ENCODE assay signal across 25 cellular contexts in the genomic region with DNA sequence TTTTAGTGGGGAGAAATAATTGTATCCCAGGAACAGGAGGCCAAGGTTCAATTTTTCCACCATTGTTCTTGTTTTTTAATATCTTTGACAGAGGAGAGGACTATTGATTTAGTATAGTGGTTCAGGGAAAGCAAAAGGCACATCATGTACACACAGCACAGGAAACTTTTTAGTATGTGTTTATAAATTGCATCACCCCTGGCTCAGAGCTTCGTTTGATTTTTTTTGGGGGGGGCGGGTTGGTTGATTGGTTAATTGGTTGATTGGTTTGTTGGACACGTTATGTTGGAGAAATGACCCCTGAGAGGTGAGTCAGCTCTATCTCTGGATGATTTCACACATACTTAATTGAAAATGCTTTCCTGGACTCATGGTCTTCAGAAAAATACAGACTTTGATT.
A peak's percentile ranks its signal among the peaks of the same experiment; 100 is the strongest.
DNase-seq lines count a peak whose midpoint lies in the region; ATAC-seq and TF ChIP-seq lines count a peak whose summit lies in the region.
"Had no signal": no experiment of that assay in that cellular context is flagged by ENCODE, and none has a peak within 500 bp of the region (broad histone marks: within the 10 kb centered on the region; RNA-seq: fewer than 3 reads in every experiment).

No MANE protein-coding gene starts in this region.

- peak; percentile 27 for ATAC-seq in Right ventricle myocardium superior (ENCODE audit: poor library complexity)
- no peak for ATAC-seq in left ventricle myocardium superior
- ATAC-seq in HG02981 (IDR thresholded peaks at IDR 0.05; ENCODE audit: unreplicated experiment) = no peak

- H3K9me3 ChIP-seq in sigmoid colon = no peaks in the 10 kb centered on the region
- H3K9me3 ChIP-seq: BE2C, Peyer's patch had no signal

- H3K36me3 ChIP-seq in sigmoid colon = no peaks in the 10 kb centered on the region
- H3K36me3 ChIP-seq: BE2C, Peyer's patch had no signal

- intact Hi-C loops in Right ventricle myocardium superior (cut with DNase I) = no loop called here
- intact Hi-C loops in left ventricle myocardium superior (cut with micrococcal nuclease) = no loop called here
- intact Hi-C loops in sigmoid colon (cut with DNase I) = no loop called here

- whole genome bisulfite sequencing in sigmoid colon, 2 donors = 43 to 56% methylated on average over 3 of the region's 3 CpGs

- no peak for TF ChIP-seq EP300 in sigmoid colon (IDR thresholded peaks at IDR 0.05)

- TF ChIP-seq CTCF in sigmoid colon (IDR thresholded peaks at IDR 0.05) = no peak

- no peak for TF ChIP-seq POLR2A in sigmoid colon (IDR thresholded peaks at IDR 0.05)

- DNase-seq in Right ventricle myocardium superior (no peak), left ventricle myocardium superior (no peak), kidney tubule cell (ENCODE audit: low spot score) (peak; percentile 20), sigmoid colon (peak; percentile 71), DMS79 treated with DMSO at 0.1 percent for 48 hours (lab: John Stamatoyannopoulos, UW) (no peak)
- DNase-seq in effector CD4-positive, alpha-beta T cell = no peak
- DNase-seq: BE2C; CD8-positive, alpha-beta memory T cell; DMS 273 treated with DMSO at 0.1 percent for 48 hours; DND-41; HCEC 1CT; NCI-H1048; NCI-H1417; NCI-H187; NCI-H2081 treated with DMSO at 0.1 percent for 48 hours; NCI-H2171; NCI-H226; NCI-H510A; NCI-H69; OCI-M1; Peyer's patch; SIG-M5 had no signal

- H3K4me1 ChIP-seq in sigmoid colon = no peaks in the 10 kb centered on the region
- H3K4me1 ChIP-seq: BE2C, Peyer's patch had no signal

- no peak overlapping the region for H3K4me3 ChIP-seq in sigmoid colon
- H3K4me3 ChIP-seq: Peyer's patch had no signal

- H3K27me3 ChIP-seq in sigmoid colon = no peaks in the 10 kb centered on the region
- H3K27me3 ChIP-seq: BE2C, Peyer's patch had no signal

- no peak overlapping the region for H3K27ac ChIP-seq in sigmoid colon
- H3K27ac ChIP-seq: 22Rv1, HL-60, Peyer's patch had no signal

Comparison
In these comparisons a context has a peak if more than half of its experiments do, and no peak if none do; other contexts are left out.
1. DNase-seq: peak in kidney tubule cell (single experiment) and sigmoid colon (single experiment); none in Right ventricle myocardium superior (single experiment), left ventricle myocardium superior (single experiment), DMS79 treated with DMSO at 0.1 percent for 48 hours (single experiment) and effector CD4-positive, alpha-beta T cell (single experiment).